42 cellular contexts compared by ENCODE assay signal in genomic region chr21:32285476-32285875, GRCh38. TPM values are rescaled to one million over a fixed set of nuclear protein-coding genes. Genes with fewer than 3 reads are reported as not detected.
"Had no signal": no experiment of that assay in that cellular context is flagged by ENCODE, and none has a peak within 500 bp of the region (broad histone marks: within the 10 kb centered on the region; RNA-seq: fewer than 3 reads in every experiment).

No MANE protein-coding gene starts in this region.

- H3K4me3 ChIP-seq: adrenal gland, ascending aorta, body of pancreas, breast epithelium, cardiac muscle cell had no signal

- H3K36me3 ChIP-seq: adrenal gland, brain microvascular endothelial cell, breast epithelium, cardiac muscle cell had no signal

- H3K4me1 Mint-ChIP-seq: activated naive CD8-positive, alpha-beta T cell treated with anti-CD3 and anti-CD28 coated beads for 36 hours; central memory CD8-positive, alpha-beta T cell had no signal

- H3K27me3 Mint-ChIP-seq: activated naive CD4-positive, alpha-beta T cell treated with anti-CD3 and anti-CD28 coated beads, Interleukin-2, amount 10 ng/mL, durations not matched to agents 7 days and 5 days; activated naive CD4-positive, alpha-beta T cell treated with anti-CD3 and anti-CD28 coated beads, Interleukin-2, amount 50 U/mL, for 24 hours; activated naive CD8-positive, alpha-beta T cell; activated naive CD8-positive, alpha-beta T cell treated with anti-CD3 and anti-CD28 coated beads for 36 hours; activated naive CD8-positive, alpha-beta T cell treated with anti-CD3 and anti-CD28 coated beads, Interleukin-2, amount 10 ng/mL, durations not matched to agents 7 days and 5 days; activated naive CD8-positive, alpha-beta T cell treated with anti-CD3 and anti-CD28 coated beads, Interleukin-2, amount 50 U/mL, for 24 hours; activated T-cell treated with anti-CD3 and anti-CD28 coated beads, Interleukin-2, amount 50 U/mL, for 24 hours; activated T-helper 17 cell treated with anti-CD3 and anti-CD28 coated beads, Interleukin-2, amount 50 U/mL, for 72 hours; central memory CD8-positive, alpha-beta T cell had no signal

- ATAC-seq: activated naive CD4-positive, alpha-beta T cell treated with anti-CD3 and anti-CD28 coated beads, Interleukin-2, amount 50 U/mL, for 72 hours; activated naive CD8-positive, alpha-beta T cell treated with anti-CD3 and anti-CD28 coated beads, Interleukin-2, amount 50 U/mL, for 24 hours; activated T-cell treated with anti-CD3 and anti-CD28 coated beads, Interleukin-2, amount 50 U/mL, for 4 hours; activated T-cell treated with anti-CD3 and anti-CD28 coated beads, Interleukin-2, amount 50 U/mL, for 72 hours; activated T-helper 17 cell treated with anti-CD3 and anti-CD28 coated beads, Interleukin-2, amount 50 U/mL, for 72 hours; body of pancreas had no signal

- DNase-seq: activated effector memory CD4-positive, alpha-beta T cell treated with anti-CD3 and anti-CD28 coated beads, Interleukin-2, amount 50 U/mL, for 16 hours; activated effector memory CD4-positive, alpha-beta T cell treated with Interleukin-2 at 50 U/mL for 16 hours; activated gamma-delta T cell; activated gamma-delta T cell treated with Interleukin-2 at 50 U/mL for 16 hours; activated naive CD4-positive, alpha-beta T cell; activated naive CD4-positive, alpha-beta T cell treated with anti-CD3 and anti-CD28 coated beads for 36 hours; activated naive CD4-positive, alpha-beta T cell treated with anti-CD3 and anti-CD28 coated beads, Interleukin-2, amount 10 ng/mL, durations not matched to agents 7 days and 5 days; activated naive CD4-positive, alpha-beta T cell treated with anti-CD3 and anti-CD28 coated beads, Interleukin-2, amount 50 U/mL, for 16 hours; activated naive CD4-positive, alpha-beta T cell treated with Interleukin-2 at 50 U/mL for 16 hours; activated naive CD8-positive, alpha-beta T cell treated with anti-CD3 and anti-CD28 coated beads for 36 hours; activated naive CD8-positive, alpha-beta T cell treated with anti-CD3 and anti-CD28 coated beads, Interleukin-2, amount 10 ng/mL, durations not matched to agents 7 days and 5 days; activated naive CD8-positive, alpha-beta T cell treated with anti-CD3 and anti-CD28 coated beads, Interleukin-2, amount 50 U/mL, for 24 hours; activated T-cell treated with anti-CD3 and anti-CD28 coated beads, Interleukin-2, amount 50 U/mL, for 1 hour; activated T-cell treated with anti-CD3 and anti-CD28 coated beads, Interleukin-2, amount 50 U/mL, for 24 hours; activated T-cell treated with anti-CD3 and anti-CD28 coated beads, Interleukin-2, amount 50 U/mL, for 4 hours; activated T-cell treated with anti-CD3 and anti-CD28 coated beads, Interleukin-2, amount 50 U/mL, for 48 hours; activated T-cell treated with anti-CD3 and anti-CD28 coated beads, Interleukin-2, amount 50 U/mL, for 72 hours; adrenal gland; amniotic stem cell; amygdala; anterior cingulate cortex; aorta; body of pancreas; brain microvascular endothelial cell; caudate nucleus; central memory CD4-positive, alpha-beta T cell; cerebellar nuclear complex had no signal

- H3K9me3 ChIP-seq: adrenal gland, ascending aorta, body of pancreas, breast epithelium had no signal

- H3K4me3 Mint-ChIP-seq: activated naive CD4-positive, alpha-beta T cell treated with anti-CD3 and anti-CD28 coated beads for 36 hours; activated naive CD4-positive, alpha-beta T cell treated with anti-CD3 and anti-CD28 coated beads, Interleukin-2, amount 10 ng/mL, durations not matched to agents 7 days and 5 days; activated naive CD4-positive, alpha-beta T cell treated with anti-CD3 and anti-CD28 coated beads, Interleukin-2, amount 50 U/mL, for 24 hours; activated naive CD8-positive, alpha-beta T cell; activated naive CD8-positive, alpha-beta T cell treated with anti-CD3 and anti-CD28 coated beads for 36 hours; activated naive CD8-positive, alpha-beta T cell treated with anti-CD3 and anti-CD28 coated beads, Interleukin-2, amount 10 ng/mL, durations not matched to agents 7 days and 5 days; activated naive CD8-positive, alpha-beta T cell treated with anti-CD3 and anti-CD28 coated beads, Interleukin-2, amount 50 U/mL, for 24 hours; activated T-cell treated with anti-CD3 and anti-CD28 coated beads, Interleukin-2, amount 50 U/mL, for 24 hours; activated T-cell treated with anti-CD3 and anti-CD28 coated beads, Interleukin-2, amount 50 U/mL, for 4 hours; activated T-cell treated with anti-CD3 and anti-CD28 coated beads, Interleukin-2, amount 50 U/mL, for 72 hours; activated T-helper 1 cell treated with anti-CD3 and anti-CD28 coated beads, Interleukin-12 subunit alpha, Interleukin-12 subunit beta, Interleukin-2, Interleukin-4 antibody, amounts not matched to agents 30 ng/mL and 10 ng/mL and 1 ng/mL, durations not matched to agents 14 hours and 24 hours and 36 hours; activated T-helper 17 cell treated with anti-CD3 and anti-CD28 coated beads, Interleukin-2, amount 50 U/mL, for 72 hours; brain; central memory CD8-positive, alpha-beta T cell had no signal

- H3K4me1 ChIP-seq: adrenal gland, ascending aorta, body of pancreas, breast epithelium had no signal

- H3K27ac ChIP-seq: adrenal gland, ascending aorta, body of pancreas, brain microvascular endothelial cell, breast epithelium, cardiac muscle cell had no signal

- H3K27ac Mint-ChIP-seq: activated naive CD4-positive, alpha-beta T cell treated with anti-CD3 and anti-CD28 coated beads for 36 hours; activated naive CD4-positive, alpha-beta T cell treated with anti-CD3 and anti-CD28 coated beads, Interleukin-2, amount 10 ng/mL, durations not matched to agents 7 days and 5 days; activated naive CD4-positive, alpha-beta T cell treated with anti-CD3 and anti-CD28 coated beads, Interleukin-2, amount 50 U/mL, for 24 hours; activated naive CD4-positive, alpha-beta T cell treated with anti-CD3 and anti-CD28 coated beads, Interleukin-2, amount 50 U/mL, for 72 hours; activated naive CD8-positive, alpha-beta T cell; activated naive CD8-positive, alpha-beta T cell treated with anti-CD3 and anti-CD28 coated beads for 36 hours; activated naive CD8-positive, alpha-beta T cell treated with anti-CD3 and anti-CD28 coated beads, Interleukin-2, amount 10 ng/mL, durations not matched to agents 7 days and 5 days; activated naive CD8-positive, alpha-beta T cell treated with anti-CD3 and anti-CD28 coated beads, Interleukin-2, amount 50 U/mL, for 24 hours; activated T-cell treated with anti-CD3 and anti-CD28 coated beads, Interleukin-2, amount 50 U/mL, for 24 hours; activated T-cell treated with anti-CD3 and anti-CD28 coated beads, Interleukin-2, amount 50 U/mL, for 72 hours; activated T-helper 1 cell treated with anti-CD3 and anti-CD28 coated beads, Interleukin-12 subunit alpha, Interleukin-12 subunit beta, Interleukin-2, Interleukin-4 antibody, amounts not matched to agents 30 ng/mL and 10 ng/mL and 1 ng/mL, durations not matched to agents 14 hours and 24 hours and 36 hours; activated T-helper 17 cell treated with anti-CD3 and anti-CD28 coated beads, Interleukin-2, amount 50 U/mL, for 72 hours; activated T-helper 2 cell treated with anti-CD3 and anti-CD28 coated beads, Interferon-gamma antibody, Interleukin-2, Interleukin-4, amounts not matched to agents 10 μg/mL and 5 μg/mL and 100 μg/mL, durations not matched to agents 14 hours and 24 hours and 36 hours; brain had no signal

- H3K9me3 Mint-ChIP-seq: activated naive CD4-positive, alpha-beta T cell treated with anti-CD3 and anti-CD28 coated beads for 36 hours; activated naive CD4-positive, alpha-beta T cell treated with anti-CD3 and anti-CD28 coated beads, Interleukin-2, amount 10 ng/mL, durations not matched to agents 7 days and 5 days; activated naive CD4-positive, alpha-beta T cell treated with anti-CD3 and anti-CD28 coated beads, Interleukin-2, amount 50 U/mL, for 24 hours; activated naive CD4-positive, alpha-beta T cell treated with anti-CD3 and anti-CD28 coated beads, Interleukin-2, amount 50 U/mL, for 72 hours; activated naive CD8-positive, alpha-beta T cell treated with anti-CD3 and anti-CD28 coated beads for 36 hours; activated naive CD8-positive, alpha-beta T cell treated with anti-CD3 and anti-CD28 coated beads, Interleukin-2, amount 50 U/mL, for 24 hours; activated T-cell treated with anti-CD3 and anti-CD28 coated beads, Interleukin-2, amount 50 U/mL, for 24 hours; activated T-cell treated with anti-CD3 and anti-CD28 coated beads, Interleukin-2, amount 50 U/mL, for 4 hours; activated T-cell treated with anti-CD3 and anti-CD28 coated beads, Interleukin-2, amount 50 U/mL, for 72 hours; activated T-helper 1 cell treated with anti-CD3 and anti-CD28 coated beads, Interleukin-12 subunit alpha, Interleukin-12 subunit beta, Interleukin-2, Interleukin-4 antibody, amounts not matched to agents 30 ng/mL and 10 ng/mL and 1 ng/mL, durations not matched to agents 14 hours and 24 hours and 36 hours; activated T-helper 17 cell treated with anti-CD3 and anti-CD28 coated beads, Interleukin-2, amount 50 U/mL, for 72 hours; activated T-helper 2 cell treated with anti-CD3 and anti-CD28 coated beads, Interferon-gamma antibody, Interleukin-2, Interleukin-4, amounts not matched to agents 10 μg/mL and 5 μg/mL and 100 μg/mL, durations not matched to agents 14 hours and 24 hours and 36 hours; central memory CD8-positive, alpha-beta T cell had no signal

RNA-seq across cellular contexts. Expression of gene MRAP, which starts 13.2 kb away (rescaled TPM):
- total RNA-seq: activated naive CD4-positive, alpha-beta T cell treated with anti-CD3 and anti-CD28 coated beads for 36 hours; activated naive CD4-positive, alpha-beta T cell treated with anti-CD3 and anti-CD28 coated beads, Interleukin-2, amount 50 U/mL, for 72 hours; activated naive CD8-positive, alpha-beta T cell treated with anti-CD3 and anti-CD28 coated beads for 36 hours; activated naive CD8-positive, alpha-beta T cell treated with anti-CD3 and anti-CD28 coated beads, Interleukin-2, amount 10 ng/mL, durations not matched to agents 7 days and 5 days; activated T-cell treated with anti-CD3 and anti-CD28 coated beads, Interleukin-2, amount 50 U/mL, for 4 hours; activated T-cell treated with anti-CD3 and anti-CD28 coated beads, Interleukin-2, amount 50 U/mL, for 72 hours; activated T-helper 1 cell treated with anti-CD3 and anti-CD28 coated beads, Interleukin-12 subunit alpha, Interleukin-12 subunit beta, Interleukin-2, Interleukin-4 antibody, amounts not matched to agents 30 ng/mL and 10 ng/mL and 1 ng/mL, durations not matched to agents 14 hours and 24 hours and 36 hours; activated T-helper 17 cell treated with anti-CD3 and anti-CD28 coated beads, Interleukin-2, amount 50 U/mL, for 72 hours; activated T-helper 2 cell treated with anti-CD3 and anti-CD28 coated beads, Interferon-gamma antibody, Interleukin-2, Interleukin-4, amounts not matched to agents 10 μg/mL and 5 μg/mL and 100 μg/mL, durations not matched to agents 14 hours and 24 hours and 36 hours; ascending aorta; astrocyte; bronchial epithelial cell; cardiac muscle cell; cardiac septum; chondrocyte had no signal
- polyA plus RNA-seq: cardiac muscle cell had no signal
